In the genomic region with DNA sequence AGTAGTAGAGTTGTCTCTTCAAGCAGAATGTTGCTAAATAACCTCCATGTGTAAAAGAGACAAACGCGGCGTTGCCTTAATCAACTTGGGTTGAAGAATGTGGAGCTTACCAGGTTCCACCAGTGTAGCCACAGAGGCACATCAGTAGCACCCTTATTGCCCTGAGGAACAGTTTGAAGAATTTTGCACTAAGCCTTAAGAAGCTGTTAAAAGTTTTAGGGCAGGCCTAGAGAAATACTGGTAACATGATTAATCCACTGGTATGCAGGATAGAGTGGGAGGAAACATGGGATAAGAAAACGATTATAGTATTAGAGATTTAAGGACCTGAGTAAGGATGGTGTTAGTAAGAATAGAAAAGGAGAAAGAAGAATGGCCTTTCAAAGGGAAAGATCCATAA, we compare ENCODE assay signal across 1 cellular context.
TF ChIP-seq lines count a peak whose summit lies in the region.

No MANE protein-coding gene starts in this region.

TF ChIP-seq in WTC11, 78 proteins besides CTCF, POLR2A, EP300 and RAD21 (continued from another document):
- TF ChIP-seq, protein P1, sequence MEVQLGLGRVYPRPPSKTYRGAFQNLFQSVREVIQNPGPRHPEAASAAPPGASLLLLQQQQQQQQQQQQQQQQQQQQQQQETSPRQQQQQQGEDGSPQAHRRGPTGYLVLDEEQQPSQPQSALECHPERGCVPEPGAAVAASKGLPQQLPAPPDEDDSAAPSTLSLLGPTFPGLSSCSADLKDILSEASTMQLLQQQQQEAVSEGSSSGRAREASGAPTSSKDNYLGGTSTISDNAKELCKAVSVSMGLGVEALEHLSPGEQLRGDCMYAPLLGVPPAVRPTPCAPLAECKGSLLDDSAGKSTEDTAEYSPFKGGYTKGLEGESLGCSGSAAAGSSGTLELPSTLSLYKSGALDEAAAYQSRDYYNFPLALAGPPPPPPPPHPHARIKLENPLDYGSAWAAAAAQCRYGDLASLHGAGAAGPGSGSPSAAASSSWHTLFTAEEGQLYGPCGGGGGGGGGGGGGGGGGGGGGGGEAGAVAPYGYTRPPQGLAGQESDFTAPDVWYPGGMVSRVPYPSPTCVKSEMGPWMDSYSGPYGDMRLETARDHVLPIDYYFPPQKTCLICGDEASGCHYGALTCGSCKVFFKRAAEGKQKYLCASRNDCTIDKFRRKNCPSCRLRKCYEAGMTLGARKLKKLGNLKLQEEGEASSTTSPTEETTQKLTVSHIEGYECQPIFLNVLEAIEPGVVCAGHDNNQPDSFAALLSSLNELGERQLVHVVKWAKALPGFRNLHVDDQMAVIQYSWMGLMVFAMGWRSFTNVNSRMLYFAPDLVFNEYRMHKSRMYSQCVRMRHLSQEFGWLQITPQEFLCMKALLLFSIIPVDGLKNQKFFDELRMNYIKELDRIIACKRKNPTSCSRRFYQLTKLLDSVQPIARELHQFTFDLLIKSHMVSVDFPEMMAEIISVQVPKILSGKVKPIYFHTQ (CRISPR knock-in tag; IDR thresholded peaks at IDR 0.05), result no peak
- no peak for TF ChIP-seq IRF2 (CRISPR knock-in tag; IDR thresholded peaks at IDR 0.05; ENCODE audit: borderline replicate concordance, low read depth)
- TF ChIP-seq, protein P2, sequence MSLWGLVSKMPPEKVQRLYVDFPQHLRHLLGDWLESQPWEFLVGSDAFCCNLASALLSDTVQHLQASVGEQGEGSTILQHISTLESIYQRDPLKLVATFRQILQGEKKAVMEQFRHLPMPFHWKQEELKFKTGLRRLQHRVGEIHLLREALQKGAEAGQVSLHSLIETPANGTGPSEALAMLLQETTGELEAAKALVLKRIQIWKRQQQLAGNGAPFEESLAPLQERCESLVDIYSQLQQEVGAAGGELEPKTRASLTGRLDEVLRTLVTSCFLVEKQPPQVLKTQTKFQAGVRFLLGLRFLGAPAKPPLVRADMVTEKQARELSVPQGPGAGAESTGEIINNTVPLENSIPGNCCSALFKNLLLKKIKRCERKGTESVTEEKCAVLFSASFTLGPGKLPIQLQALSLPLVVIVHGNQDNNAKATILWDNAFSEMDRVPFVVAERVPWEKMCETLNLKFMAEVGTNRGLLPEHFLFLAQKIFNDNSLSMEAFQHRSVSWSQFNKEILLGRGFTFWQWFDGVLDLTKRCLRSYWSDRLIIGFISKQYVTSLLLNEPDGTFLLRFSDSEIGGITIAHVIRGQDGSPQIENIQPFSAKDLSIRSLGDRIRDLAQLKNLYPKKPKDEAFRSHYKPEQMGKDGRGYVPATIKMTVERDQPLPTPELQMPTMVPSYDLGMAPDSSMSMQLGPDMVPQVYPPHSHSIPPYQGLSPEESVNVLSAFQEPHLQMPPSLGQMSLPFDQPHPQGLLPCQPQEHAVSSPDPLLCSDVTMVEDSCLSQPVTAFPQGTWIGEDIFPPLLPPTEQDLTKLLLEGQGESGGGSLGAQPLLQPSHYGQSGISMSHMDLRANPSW (CRISPR knock-in tag; conservative IDR thresholded peaks at IDR 0.05; ENCODE audit: low read depth), result no peak
- TF ChIP-seq, protein P3, sequence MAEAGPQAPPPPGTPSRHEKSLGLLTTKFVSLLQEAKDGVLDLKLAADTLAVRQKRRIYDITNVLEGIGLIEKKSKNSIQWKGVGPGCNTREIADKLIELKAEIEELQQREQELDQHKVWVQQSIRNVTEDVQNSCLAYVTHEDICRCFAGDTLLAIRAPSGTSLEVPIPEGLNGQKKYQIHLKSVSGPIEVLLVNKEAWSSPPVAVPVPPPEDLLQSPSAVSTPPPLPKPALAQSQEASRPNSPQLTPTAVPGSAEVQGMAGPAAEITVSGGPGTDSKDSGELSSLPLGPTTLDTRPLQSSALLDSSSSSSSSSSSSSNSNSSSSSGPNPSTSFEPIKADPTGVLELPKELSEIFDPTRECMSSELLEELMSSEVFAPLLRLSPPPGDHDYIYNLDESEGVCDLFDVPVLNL (CRISPR knock-in tag; IDR thresholded peaks at IDR 0.05; ENCODE audit: borderline replicate concordance, low read depth), result no peak
- TF ChIP-seq TCF7 (CRISPR knock-in tag; IDR thresholded peaks at IDR 0.05; ENCODE audit: low read depth), result no peak
- no peak for TF ChIP-seq ZBTB21 (CRISPR knock-in tag; IDR thresholded peaks at IDR 0.05; ENCODE audit: borderline replicate concordance)
- TF ChIP-seq NR2C2 (CRISPR knock-in tag; IDR thresholded peaks at IDR 0.05), result no peak
- TF ChIP-seq, protein P4, sequence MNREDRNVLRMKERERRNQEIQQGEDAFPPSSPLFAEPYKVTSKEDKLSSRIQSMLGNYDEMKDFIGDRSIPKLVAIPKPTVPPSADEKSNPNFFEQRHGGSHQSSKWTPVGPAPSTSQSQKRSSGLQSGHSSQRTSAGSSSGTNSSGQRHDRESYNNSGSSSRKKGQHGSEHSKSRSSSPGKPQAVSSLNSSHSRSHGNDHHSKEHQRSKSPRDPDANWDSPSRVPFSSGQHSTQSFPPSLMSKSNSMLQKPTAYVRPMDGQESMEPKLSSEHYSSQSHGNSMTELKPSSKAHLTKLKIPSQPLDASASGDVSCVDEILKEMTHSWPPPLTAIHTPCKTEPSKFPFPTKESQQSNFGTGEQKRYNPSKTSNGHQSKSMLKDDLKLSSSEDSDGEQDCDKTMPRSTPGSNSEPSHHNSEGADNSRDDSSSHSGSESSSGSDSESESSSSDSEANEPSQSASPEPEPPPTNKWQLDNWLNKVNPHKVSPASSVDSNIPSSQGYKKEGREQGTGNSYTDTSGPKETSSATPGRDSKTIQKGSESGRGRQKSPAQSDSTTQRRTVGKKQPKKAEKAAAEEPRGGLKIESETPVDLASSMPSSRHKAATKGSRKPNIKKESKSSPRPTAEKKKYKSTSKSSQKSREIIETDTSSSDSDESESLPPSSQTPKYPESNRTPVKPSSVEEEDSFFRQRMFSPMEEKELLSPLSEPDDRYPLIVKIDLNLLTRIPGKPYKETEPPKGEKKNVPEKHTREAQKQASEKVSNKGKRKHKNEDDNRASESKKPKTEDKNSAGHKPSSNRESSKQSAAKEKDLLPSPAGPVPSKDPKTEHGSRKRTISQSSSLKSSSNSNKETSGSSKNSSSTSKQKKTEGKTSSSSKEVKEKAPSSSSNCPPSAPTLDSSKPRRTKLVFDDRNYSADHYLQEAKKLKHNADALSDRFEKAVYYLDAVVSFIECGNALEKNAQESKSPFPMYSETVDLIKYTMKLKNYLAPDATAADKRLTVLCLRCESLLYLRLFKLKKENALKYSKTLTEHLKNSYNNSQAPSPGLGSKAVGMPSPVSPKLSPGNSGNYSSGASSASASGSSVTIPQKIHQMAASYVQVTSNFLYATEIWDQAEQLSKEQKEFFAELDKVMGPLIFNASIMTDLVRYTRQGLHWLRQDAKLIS (CRISPR knock-in tag; IDR thresholded peaks at IDR 0.05; ENCODE audit: borderline replicate concordance), result no peak
- no peak for TF ChIP-seq NFYB (CRISPR knock-in tag; conservative IDR thresholded peaks at IDR 0.05; ENCODE audit: low read depth)
- no peak for TF ChIP-seq MXD4 (CRISPR knock-in tag; IDR thresholded peaks at IDR 0.05; ENCODE audit: borderline replicate concordance)
- no peak for TF ChIP-seq ZNF317 (CRISPR knock-in tag; IDR thresholded peaks at IDR 0.05; ENCODE audit: borderline replicate concordance, low read depth)
- TF ChIP-seq, protein P5, sequence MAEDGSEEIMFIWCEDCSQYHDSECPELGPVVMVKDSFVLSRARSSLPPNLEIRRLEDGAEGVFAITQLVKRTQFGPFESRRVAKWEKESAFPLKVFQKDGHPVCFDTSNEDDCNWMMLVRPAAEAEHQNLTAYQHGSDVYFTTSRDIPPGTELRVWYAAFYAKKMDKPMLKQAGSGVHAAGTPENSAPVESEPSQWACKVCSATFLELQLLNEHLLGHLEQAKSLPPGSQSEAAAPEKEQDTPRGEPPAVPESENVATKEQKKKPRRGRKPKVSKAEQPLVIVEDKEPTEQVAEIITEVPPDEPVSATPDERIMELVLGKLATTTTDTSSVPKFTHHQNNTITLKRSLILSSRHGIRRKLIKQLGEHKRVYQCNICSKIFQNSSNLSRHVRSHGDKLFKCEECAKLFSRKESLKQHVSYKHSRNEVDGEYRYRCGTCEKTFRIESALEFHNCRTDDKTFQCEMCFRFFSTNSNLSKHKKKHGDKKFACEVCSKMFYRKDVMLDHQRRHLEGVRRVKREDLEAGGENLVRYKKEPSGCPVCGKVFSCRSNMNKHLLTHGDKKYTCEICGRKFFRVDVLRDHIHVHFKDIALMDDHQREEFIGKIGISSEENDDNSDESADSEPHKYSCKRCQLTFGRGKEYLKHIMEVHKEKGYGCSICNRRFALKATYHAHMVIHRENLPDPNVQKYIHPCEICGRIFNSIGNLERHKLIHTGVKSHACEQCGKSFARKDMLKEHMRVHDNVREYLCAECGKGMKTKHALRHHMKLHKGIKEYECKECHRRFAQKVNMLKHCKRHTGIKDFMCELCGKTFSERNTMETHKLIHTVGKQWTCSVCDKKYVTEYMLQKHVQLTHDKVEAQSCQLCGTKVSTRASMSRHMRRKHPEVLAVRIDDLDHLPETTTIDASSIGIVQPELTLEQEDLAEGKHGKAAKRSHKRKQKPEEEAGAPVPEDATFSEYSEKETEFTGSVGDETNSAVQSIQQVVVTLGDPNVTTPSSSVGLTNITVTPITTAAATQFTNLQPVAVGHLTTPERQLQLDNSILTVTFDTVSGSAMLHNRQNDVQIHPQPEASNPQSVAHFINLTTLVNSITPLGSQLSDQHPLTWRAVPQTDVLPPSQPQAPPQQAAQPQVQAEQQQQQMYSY (CRISPR knock-in tag; IDR thresholded peaks at IDR 0.05), result no peak
- TF ChIP-seq, protein P6, sequence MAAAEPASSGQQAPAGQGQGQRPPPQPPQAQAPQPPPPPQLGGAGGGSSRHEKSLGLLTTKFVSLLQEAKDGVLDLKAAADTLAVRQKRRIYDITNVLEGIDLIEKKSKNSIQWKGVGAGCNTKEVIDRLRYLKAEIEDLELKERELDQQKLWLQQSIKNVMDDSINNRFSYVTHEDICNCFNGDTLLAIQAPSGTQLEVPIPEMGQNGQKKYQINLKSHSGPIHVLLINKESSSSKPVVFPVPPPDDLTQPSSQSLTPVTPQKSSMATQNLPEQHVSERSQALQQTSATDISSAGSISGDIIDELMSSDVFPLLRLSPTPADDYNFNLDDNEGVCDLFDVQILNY (CRISPR knock-in tag; IDR thresholded peaks at IDR 0.05), result no peak
- no peak for TF ChIP-seq NR3C1 (CRISPR knock-in tag; conservative IDR thresholded peaks at IDR 0.05; ENCODE audit: low read depth)
